14 cellular contexts compared by ENCODE assay signal in the genomic region with DNA sequence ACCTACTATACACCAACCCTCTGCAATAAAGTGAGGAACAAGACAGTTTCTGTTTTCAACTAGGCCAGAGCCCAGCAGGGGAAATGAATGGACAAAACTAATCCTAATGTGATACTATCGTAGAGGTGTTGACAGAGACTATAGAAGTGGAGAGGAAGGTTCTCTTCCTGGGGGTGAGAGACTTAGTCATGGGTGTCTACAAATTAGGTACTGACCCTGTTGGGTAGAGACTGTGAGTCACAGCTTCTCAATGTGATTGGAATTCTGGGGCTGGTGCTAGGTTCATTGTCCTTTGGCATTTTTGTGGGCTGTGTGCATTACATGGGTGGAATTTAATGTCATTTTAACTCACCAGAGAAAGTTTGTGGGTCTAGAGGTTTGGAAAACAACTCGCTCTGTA.
DNase-seq lines count a peak whose midpoint lies in the region; ATAC-seq and TF ChIP-seq lines count a peak whose summit lies in the region.
"Had no signal": no experiment of that assay in that cellular context is flagged by ENCODE, and none has a peak within 500 bp of the region (broad histone marks: within the 10 kb centered on the region; RNA-seq: fewer than 3 reads in every experiment).

No MANE protein-coding gene starts in this region.

- H3K9me3 ChIP-seq in HUES64 (ENCODE audit: insufficient read depth, low read depth, low read length), result no peaks in the 10 kb centered on the region
- H3K9me3 ChIP-seq in body of pancreas, result no peaks in the 10 kb centered on the region
- H3K9me3 ChIP-seq: right lobe of liver, thoracic aorta had no signal

- peak overlapping the region; percentile 45; the same call in 1 of the 2 replicates for H3K9ac ChIP-seq in HUES64 (ENCODE audit: low read depth, low read length)

- H3K36me3 ChIP-seq in HUES64 (ENCODE audit: insufficient read depth, low read length), result no peaks in the 10 kb centered on the region
- H3K36me3 ChIP-seq in body of pancreas (replicated peaks in 1 of 2; ENCODE audit: insufficient read depth in 1 of 2, low read depth in 2 of 2), result no peaks in the 10 kb centered on the region
- no peaks in the 10 kb centered on the region for H3K36me3 ChIP-seq in kidney epithelial cell (ENCODE audit: control insufficient read depth, insufficient read depth, low read length)
- H3K36me3 ChIP-seq: right lobe of liver, thoracic aorta had no signal

- in situ Hi-C loops in ACHN (cut with HindIII; ENCODE audit: low pct_ligation_motif_present, low pct_unique_long_range_greater_than_20kb, low sequenced_read_pairs), result no loop called here

- no peak for TF ChIP-seq CTCF in body of pancreas (IDR thresholded peaks at IDR 0.05)
- TF ChIP-seq CTCF in kidney epithelial cell (IDR thresholded peaks at IDR 0.05; ENCODE audit: insufficient read depth, low read length, poor library complexity, severe bottlenecking), result no peak

- peaks cover 27% of the 10 kb centered on the region for H3K4me1 ChIP-seq in HUES64 (ENCODE audit: insufficient read depth, low read length)
- no peaks in the 10 kb centered on the region for H3K4me1 ChIP-seq in body of pancreas
- H3K4me1 ChIP-seq: right lobe of liver had no signal

- intact Hi-C loops in body of pancreas (cut with DNase I), result no loop called here

- H3K4me3 ChIP-seq in HUES64 (ENCODE audit: low read length) (no peak overlapping the region), body of pancreas (no peak overlapping the region), kidney epithelial cell (ENCODE audit: low read depth, low read length) (no peak overlapping the region)
- H3K4me3 ChIP-seq: right lobe of liver, thoracic aorta had no signal

- DNase-seq in ACHN (peak; percentile 97), body of pancreas (no peak), kidney epithelial cell (ENCODE audit: low read depth) (peak; percentile 85), cortex of kidney (lab: John Stamatoyannopoulos, UW) (no peak), NCI-H69 (lab: John Stamatoyannopoulos, UW) (no peak)
- no peak for DNase-seq in activated CD8-positive, alpha-beta memory T cell treated with anti-CD3 and anti-CD28 coated beads for 24 hours
- DNase-seq: activated CD8-positive, alpha-beta memory T cell treated with anti-CD3 and anti-CD28 coated beads, Interleukin-2, amount 50 U/mL, for 4 hours; hypothalamus; NCI-H446 treated with DMSO at 0.1 percent for 48 hours; right lobe of liver; RPMI8226 had no signal

- ATAC-seq in body of pancreas (peak; percentile 73), GM19452 (IDR thresholded peaks at IDR 0.05; ENCODE audit: unreplicated experiment) (no peak)

- H3K27me3 ChIP-seq in HUES64 (ENCODE audit: insufficient read depth, low read length) (no peaks in the 10 kb centered on the region), body of pancreas (no peaks in the 10 kb centered on the region), kidney epithelial cell (ENCODE audit: control insufficient read depth, insufficient read depth, low read length) (no peaks in the 10 kb centered on the region)
- H3K27me3 ChIP-seq: right lobe of liver had no signal

- 75% methylated on average over 2 of the region's 2 CpGs for WGBS in HUES64
- WGBS in body of pancreas, 2 donors, result 78 to 82% methylated on average over 2 of the region's 2 CpGs

- H3K27ac ChIP-seq in HUES64 (ENCODE audit: low read depth, low read length) (peak overlapping the region; percentile 50; the same call in 1 of the 2 replicates), body of pancreas (peak overlapping the region; percentile 8 to 66 (median 47))
- H3K27ac ChIP-seq: right lobe of liver, thoracic aorta had no signal

- no peak for TF ChIP-seq POLR2A in body of pancreas (IDR thresholded peaks at IDR 0.05)

Comparison
In these comparisons a context has a peak if more than half of its experiments do, and no peak if none do; other contexts are left out.
1. DNase-seq: peak in ACHN (single experiment) and kidney epithelial cell (single experiment); none in body of pancreas (0 of 4), activated CD8-positive, alpha-beta memory T cell treated with anti-CD3 and anti-CD28 coated beads for 24 hours (single experiment), cortex of kidney (single experiment) and NCI-H69 (single experiment).